10 cellular contexts compared by ENCODE assay signal in genomic region chr15:75573001-75573400, GRCh38. TPM values are rescaled to one million over a fixed set of nuclear protein-coding genes. Genes with fewer than 3 reads are reported as not detected.
DNase-seq lines count a peak whose midpoint lies in the region; ATAC-seq and TF ChIP-seq lines count a peak whose summit lies in the region.
"Had no signal": no experiment of that assay in that cellular context is flagged by ENCODE, and none has a peak within 500 bp of the region (broad histone marks: within the 10 kb centered on the region; RNA-seq: fewer than 3 reads in every experiment).

No MANE protein-coding gene starts in this region.

- H3K27ac ChIP-seq in Panc1 (ENCODE audit: low read length) = no peak overlapping the region
- no peak overlapping the region for H3K27ac ChIP-seq in fibroblast of lung (ENCODE audit: insufficient read depth, low read length)
- H3K27ac ChIP-seq in spleen = peak overlapping the region in 5 of 8 donors; percentile 0 to 39 (median 15)
- H3K27ac ChIP-seq in left lung = peak overlapping the region in 1 of 2 donors; percentile 31

- TF ChIP-seq CTCF in Panc1 (IDR thresholded peaks at IDR 0.05) (no peak), fibroblast of lung (conservative IDR thresholded peaks at IDR 0.05 in 1 of 2, IDR thresholded peaks at IDR 0.05 in 1 of 2; ENCODE audit: low read depth in 1 of 2, low read length in 2 of 2) (no peak), spleen (IDR thresholded peaks at IDR 0.05 in 8 of 11, conservative IDR thresholded peaks at IDR 0.05 in 3 of 11) (no peak), left lung (IDR thresholded peaks at IDR 0.05) (no peak)

- DNase-seq in HCEC 1CT (peak; percentile 15), Panc1 (ENCODE audit: low read depth, low spot score) (no peak), fibroblast of lung (ENCODE audit: low read depth in 2 of 2) (peak; percentile 19 to 59), spleen (no peak), left lung (no peak), left lobe of liver (ENCODE audit: low spot score) (no peak)
- DNase-seq: activated T-cell treated with anti-CD3 and anti-CD28 coated beads for 4 hours; NCI-H1417; stimulated activated naive CD4-positive, alpha-beta T cell had no signal

- CTCF ChIA-PET in Panc1 (lab: Charles Lee) = no interaction called here

- H3K9me3 ChIP-seq in Panc1 (ENCODE audit: control insufficient read depth, insufficient read depth, low read depth, low read length) = no peaks in the 10 kb centered on the region
- H3K9me3 ChIP-seq in fibroblast of lung (ENCODE audit: control insufficient read depth, insufficient read depth, low read depth, low read length) = no peaks in the 10 kb centered on the region
- no peaks in the 10 kb centered on the region for H3K9me3 ChIP-seq in spleen
- no peaks in the 10 kb centered on the region for H3K9me3 ChIP-seq in left lung

- H3K9ac ChIP-seq in fibroblast of lung (ENCODE audit: insufficient read depth, low read length) = no peak overlapping the region

- peaks cover 2% of the 10 kb centered on the region for H4K20me1 ChIP-seq in fibroblast of lung (ENCODE audit: control insufficient read depth, extremely low read depth, insufficient read depth, low read length)

- no peaks in the 10 kb centered on the region for H3K36me3 ChIP-seq in Panc1 (ENCODE audit: control insufficient read depth, insufficient read depth, low read length)
- H3K36me3 ChIP-seq in fibroblast of lung (ENCODE audit: control insufficient read depth, insufficient read depth, low read length) = no peaks in the 10 kb centered on the region
- peaks cover 0 to 7% (median 0%) of the 10 kb centered on the region in 6 donors for H3K36me3 ChIP-seq in spleen
- H3K36me3 ChIP-seq in left lung = no peaks in the 10 kb centered on the region

- TSS peak; percentile 14 for BruUV-seq in Panc1 (replicated peaks; lab: Mats Ljungman, UMichigan)

- no peaks in the 10 kb centered on the region for H3K27me3 ChIP-seq in Panc1 (ENCODE audit: control insufficient read depth, insufficient read depth, low read length)
- no peaks in the 10 kb centered on the region for H3K27me3 ChIP-seq in fibroblast of lung (ENCODE audit: control insufficient read depth, insufficient read depth, low read length)
- H3K27me3 ChIP-seq in spleen (replicated peaks in 1 of 7) = no peaks in the 10 kb centered on the region
- H3K27me3 ChIP-seq in left lung = no peaks in the 10 kb centered on the region

- H3K4me2 ChIP-seq in fibroblast of lung (ENCODE audit: extremely low read depth, insufficient read depth, low read length) = peak overlapping the region; percentile 9

- intact Hi-C loops in Panc1 (cut with micrococcal nuclease; ENCODE audit: unreplicated experiment) (no loop called here), spleen (cut with DNase I; ENCODE audit: low total_unique reads) (no loop called here), left lung (cut with DNase I) (no loop called here)

- in situ Hi-C loops in Panc1 (cut with HindIII; ENCODE audit: low pct_unique_long_range_greater_than_20kb, low sequenced_read_pairs) = no loop called here

- 59 to 73% (median 62%) methylated on average over 3 of the region's 3 CpGs for WGBS in spleen, 5 donors

- H3K4me3 ChIP-seq in Panc1 (ENCODE audit: low read depth in 2 of 2, low read length in 2 of 2) = no peak overlapping the region
- no peak overlapping the region for H3K4me3 ChIP-seq in fibroblast of lung (replicated peaks in 1 of 4; ENCODE audit: control extremely low read depth in 1 of 4, insufficient read depth in 1 of 4, low read depth in 3 of 4, low read length in 4 of 4)
- no peak overlapping the region for H3K4me3 ChIP-seq in spleen
- no peak overlapping the region for H3K4me3 ChIP-seq in left lung

- POLR2A ChIA-PET in Panc1 (lab: Charles Lee) = no interaction called here

- no peak overlapping the region for H2AFZ ChIP-seq in fibroblast of lung (ENCODE audit: low read length)

- no peak for ATAC-seq in Panc1
- no peak for ATAC-seq in HG03432 (IDR thresholded peaks at IDR 0.05; ENCODE audit: unreplicated experiment)
- no peak for ATAC-seq in left lung
- ATAC-seq in left lobe of liver = no peak

- peaks cover 11% of the 10 kb centered on the region for H3K4me1 ChIP-seq in Panc1 (ENCODE audit: control insufficient read depth, insufficient read depth, low read length)
- peaks cover 4% of the 10 kb centered on the region for H3K4me1 ChIP-seq in fibroblast of lung (ENCODE audit: control insufficient read depth, extremely low read depth, insufficient read depth, low read length)
- H3K4me1 ChIP-seq in spleen = peaks cover 15 to 71% (median 45%) of the 10 kb centered on the region in 6 donors
- H3K4me1 ChIP-seq in left lung = peaks cover 8 to 51% of the 10 kb centered on the region in 2 donors

- peaks cover 80% of the 10 kb centered on the region for H3K79me2 ChIP-seq in fibroblast of lung (ENCODE audit: control insufficient read depth, insufficient read depth, low read length)

- TF ChIP-seq POLR2A in spleen (IDR thresholded peaks at IDR 0.05) = no peak

RNA-seq across cellular contexts. Expression of gene PTPN9, which starts 6.1 kb away (rescaled TPM):
- total RNA-seq in Panc1 (2021; ENCODE audit: unreplicated experiment) (38.4 TPM), fibroblast of lung (14.6 and 20.6 TPM in 2 replicates), spleen (10 to 100 TPM; 19.1 to 32.5 (median 24.9) TPM), left lung (10 to 100 TPM; 21.9 to 25.4 TPM), left lobe of liver (9.2 TPM)
- 33.8 TPM for polyA plus RNA-seq in Panc1 (2012; ENCODE audit: insufficient read length)
- polyA plus RNA-seq in fibroblast of lung (41.6 and 54.1 TPM in 2 replicates), spleen (1 to 10 TPM; 4.6 to 9.5 (median 7.9) TPM)
- 25.0 and 25.7 TPM in 2 replicates for polyA plus RNA-seq in fibroblast of lung (2012)
- 76.8 and 126 TPM in 2 replicates for polyA minus RNA-seq in fibroblast of lung (ENCODE audit: low replicate concordance)

RNA-seq across cellular contexts. Expression of gene SNUPN, which starts 52.5 kb away (rescaled TPM):
- total RNA-seq in Panc1 (2021; ENCODE audit: unreplicated experiment) (52.1 TPM), fibroblast of lung (31.3 and 32.7 TPM in 2 replicates), spleen (10 to 100 TPM; 16.9 to 26.3 (median 22.8) TPM), left lung (10 to 100 TPM; 23.6 to 23.8 TPM), left lobe of liver (10.1 TPM)
- 31.4 TPM for polyA plus RNA-seq in Panc1 (2012; ENCODE audit: insufficient read length)
- polyA plus RNA-seq in fibroblast of lung (32.1 and 35.9 TPM in 2 replicates), spleen (10 to 100 TPM; 16.8 to 24.7 (median 21.3) TPM)
- 24.7 and 30.6 TPM in 2 replicates for polyA plus RNA-seq in fibroblast of lung (2012)
- polyA minus RNA-seq in fibroblast of lung (ENCODE audit: low replicate concordance) = 4.9 and 13.0 TPM in 2 replicates

Comparison
In these comparisons a context has a peak if more than half of its experiments do, and no peak if none do; other contexts are left out.
1. DNase-seq: peak in HCEC 1CT (single experiment) and fibroblast of lung (2 of 2); none in Panc1 (single experiment), spleen (single experiment), left lung (0 of 2) and left lobe of liver (single experiment).
2. H3K27ac ChIP-seq: peak in spleen (5 of 8); none in Panc1 (single experiment) and fibroblast of lung (single experiment).